ENCODE assay signal across 19 cellular contexts in genomic region chr10:806451-807162, GRCh38.
DNase-seq lines count a peak whose midpoint lies in the region; ATAC-seq and TF ChIP-seq lines count a peak whose summit lies in the region.
"Had no signal": no experiment of that assay in that cellular context is flagged by ENCODE, and none has a peak within 500 bp of the region (broad histone marks: within the 10 kb centered on the region; RNA-seq: fewer than 3 reads in every experiment).

No MANE protein-coding gene starts in this region.

- H3K36me3 ChIP-seq in adrenal gland (replicated peaks in 1 of 2), result peaks cover 0 to 26% of the 10 kb centered on the region in 2 donors

- H3K4me3 Mint-ChIP-seq in activated naive CD4-positive, alpha-beta T cell treated with anti-CD3 and anti-CD28 coated beads, Interleukin-2, amount 10 ng/mL, durations not matched to agents 7 days and 5 days, result no peak overlapping the region
- H3K4me3 Mint-ChIP-seq in stimulated activated naive B cell treated with anti-CD40 and anti-IgM and Interleukin-4, amounts not matched to agents 10 μg/mL and 1 μg/mL and 100 μg/mL, for 72 hours, result peak overlapping the region in 1 of 2 donors; percentile 44
- H3K4me3 Mint-ChIP-seq: activated CD4-positive, alpha-beta T cell treated with anti-CD3 and anti-CD28 coated beads, Interleukin-2, amount 10 ng/mL, durations not matched to agents 24 days and 14 days; dendritic cell treated with granulocyte-macrophage colony-stimulating factor and Interleukin-4, amounts not matched to agents 40 ng/mL and 50 ng/mL, for 4 days had no signal

- H3K36me3 Mint-ChIP-seq in activated naive CD4-positive, alpha-beta T cell treated with anti-CD3 and anti-CD28 coated beads, Interleukin-2, amount 10 ng/mL, durations not matched to agents 7 days and 5 days, result peaks cover 30% of the 10 kb centered on the region
- H3K36me3 Mint-ChIP-seq in stimulated activated naive B cell treated with anti-CD40 and anti-IgM and Interleukin-4, amounts not matched to agents 10 μg/mL and 1 μg/mL and 100 μg/mL, for 72 hours, result peaks cover 38 to 52% of the 10 kb centered on the region in 2 donors

- H3K27ac ChIP-seq in adrenal gland, result peak overlapping the region in 4 of 5 donors; percentile 17 to 82 (median 50)
- H3K27ac ChIP-seq: cardiac muscle cell, skin epidermis had no signal

- H3K4me1 Mint-ChIP-seq in activated naive CD4-positive, alpha-beta T cell treated with anti-CD3 and anti-CD28 coated beads, Interleukin-2, amount 10 ng/mL, durations not matched to agents 7 days and 5 days, result peaks cover 16% of the 10 kb centered on the region
- H3K4me1 Mint-ChIP-seq in stimulated activated naive B cell treated with anti-CD40 and anti-IgM and Interleukin-4, amounts not matched to agents 10 μg/mL and 1 μg/mL and 100 μg/mL, for 72 hours, result peaks cover 11 to 13% of the 10 kb centered on the region in 2 donors

- intact Hi-C loops in adrenal gland (cut with DNase I), result no loop called here

- in situ Hi-C loops in KBM-7 (cut with MboI; ENCODE audit: low pct_unique_long_range_greater_than_20kb, low sequenced_read_pairs), result no loop called here

- CTCF ChIA-PET in activated naive CD4-positive, alpha-beta T cell treated with anti-CD3 and anti-CD28 coated beads, Interleukin-2, amount 10 ng/mL, durations not matched to agents 7 days and 5 days (lab: Charles Lee), result no interaction called here

- TF ChIP-seq POLR2A in adrenal gland (IDR thresholded peaks at IDR 0.05), result no peak

- no peak overlapping the region for H3K4me3 ChIP-seq in adrenal gland
- H3K4me3 ChIP-seq: cardiac muscle cell, HAP-1, skin epidermis had no signal

- H3K9me3 Mint-ChIP-seq in activated naive CD4-positive, alpha-beta T cell treated with anti-CD3 and anti-CD28 coated beads, Interleukin-2, amount 10 ng/mL, durations not matched to agents 7 days and 5 days, result no peaks in the 10 kb centered on the region
- H3K9me3 Mint-ChIP-seq in stimulated activated naive B cell treated with anti-CD40 and anti-IgM and Interleukin-4, amounts not matched to agents 10 μg/mL and 1 μg/mL and 100 μg/mL, for 72 hours, result no peaks in the 10 kb centered on the region
- H3K9me3 Mint-ChIP-seq: activated CD4-positive, alpha-beta T cell treated with anti-CD3 and anti-CD28 coated beads, Interleukin-2, amount 10 ng/mL, durations not matched to agents 24 days and 14 days; dendritic cell treated with granulocyte-macrophage colony-stimulating factor and Interleukin-4, amounts not matched to agents 40 ng/mL and 50 ng/mL, for 4 days had no signal

- H3K4me1 ChIP-seq in adrenal gland (replicated peaks in 1 of 2), result peaks cover 5 to 10% of the 10 kb centered on the region in 2 donors
- H3K4me1 ChIP-seq: HAP-1 had no signal

- H3K27ac Mint-ChIP-seq in activated naive CD4-positive, alpha-beta T cell treated with anti-CD3 and anti-CD28 coated beads, Interleukin-2, amount 10 ng/mL, durations not matched to agents 7 days and 5 days, result peak overlapping the region; percentile 74
- peak overlapping the region; percentile 76 for H3K27ac Mint-ChIP-seq in stimulated activated naive B cell treated with anti-CD40 and anti-IgM and Interleukin-4, amounts not matched to agents 10 μg/mL and 1 μg/mL and 100 μg/mL, for 72 hours
- H3K27ac Mint-ChIP-seq: activated CD4-positive, alpha-beta T cell treated with anti-CD3 and anti-CD28 coated beads, Interleukin-2, amount 10 ng/mL, durations not matched to agents 24 days and 14 days; dendritic cell treated with granulocyte-macrophage colony-stimulating factor and Interleukin-4, amounts not matched to agents 40 ng/mL and 50 ng/mL, for 4 days had no signal

- WGBS in adrenal gland, 4 donors, result 39 to 50% (median 45%) methylated on average over 20 of the region's 20 CpGs

- no peaks in the 10 kb centered on the region for H3K9me3 ChIP-seq in adrenal gland (replicated peaks in 1 of 3)
- H3K9me3 ChIP-seq: HAP-1, SK-N-SH had no signal

- TF ChIP-seq CTCF in adrenal gland (IDR thresholded peaks at IDR 0.05), result peak in 5 of 6 experiments; percentile 5 to 40 (median 28)

- DNase-seq in activated naive CD4-positive, alpha-beta T cell treated with anti-CD3 and anti-CD28 coated beads, Interleukin-2, amount 10 ng/mL, durations not matched to agents 7 days and 5 days, result no peak
- DNase-seq in activated naive CD4-positive, alpha-beta T cell (lab: John Stamatoyannopoulos, UW), result no peak
- peak in 6 of 7 donors; percentile 60 to 80 (median 75) for DNase-seq in adrenal gland
- DNase-seq in medulla oblongata (ENCODE audit: extremely low spot score), result peak; percentile 14
- DNase-seq in stimulated activated naive B cell treated with anti-CD40 and anti-IgM and Interleukin-4, amounts not matched to agents 10 μg/mL and 1 μg/mL and 100 μg/mL, for 72 hours, result no peak
- DNase-seq in KBM-7, result no peak
- DNase-seq: activated CD4-positive, alpha-beta T cell treated with anti-CD3 and anti-CD28 coated beads, Interleukin-2, amount 10 ng/mL, durations not matched to agents 24 days and 14 days; activated gamma-delta T cell; Kasumi-1; NCI-H1694; NCI-H69; RPMI8226; SK-N-SH had no signal

- no peaks in the 10 kb centered on the region for H3K27me3 Mint-ChIP-seq in activated naive CD4-positive, alpha-beta T cell treated with anti-CD3 and anti-CD28 coated beads, Interleukin-2, amount 10 ng/mL, durations not matched to agents 7 days and 5 days
- no peaks in the 10 kb centered on the region for H3K27me3 Mint-ChIP-seq in stimulated activated naive B cell treated with anti-CD40 and anti-IgM and Interleukin-4, amounts not matched to agents 10 μg/mL and 1 μg/mL and 100 μg/mL, for 72 hours
- H3K27me3 Mint-ChIP-seq: activated CD4-positive, alpha-beta T cell treated with anti-CD3 and anti-CD28 coated beads, Interleukin-2, amount 10 ng/mL, durations not matched to agents 24 days and 14 days had no signal

- no peaks in the 10 kb centered on the region for H3K27me3 ChIP-seq in adrenal gland
- H3K27me3 ChIP-seq: cardiac muscle cell had no signal

- no peak for ATAC-seq in stimulated activated naive B cell treated with anti-CD40 and anti-IgM and Interleukin-4, amounts not matched to agents 10 μg/mL and 1 μg/mL and 100 μg/mL, for 72 hours (replicated peaks)
- ATAC-seq in GM19455 (IDR thresholded peaks at IDR 0.05; ENCODE audit: unreplicated experiment), result no peak
- no peak for ATAC-seq in GM18502 (IDR thresholded peaks at IDR 0.05; ENCODE audit: poor library complexity, unreplicated experiment)

Comparison
In these comparisons a context has a peak if more than half of its experiments do, and no peak if none do; other contexts are left out.
1. DNase-seq: peak in adrenal gland (6 of 7) and medulla oblongata (single experiment); none in activated naive CD4-positive, alpha-beta T cell treated with anti-CD3 and anti-CD28 coated beads, Interleukin-2, amount 10 ng/mL, durations not matched to agents 7 days and 5 days (single experiment), activated naive CD4-positive, alpha-beta T cell (0 of 4), stimulated activated naive B cell treated with anti-CD40 and anti-IgM and Interleukin-4, amounts not matched to agents 10 μg/mL and 1 μg/mL and 100 μg/mL, for 72 hours (single experiment) and KBM-7 (single experiment).